Comparison of ENCODE assay signal across 8 cellular contexts in genomic region chr22:24189249-24190158, GRCh38. TPM values are rescaled to one million over a fixed set of nuclear protein-coding genes. Genes with fewer than 3 reads are reported as not detected.
DNase-seq lines count a peak whose midpoint lies in the region; ATAC-seq, FAIRE-seq and TF ChIP-seq lines count a peak whose summit lies in the region.

No MANE protein-coding gene starts in this region.

- no peaks in the 10 kb centered on the region for H3K36me3 ChIP-seq in CD8-positive, alpha-beta T cell (ENCODE audit: insufficient read depth, low read length)
- H3K36me3 ChIP-seq in K562 (ENCODE audit: control insufficient read depth, insufficient read depth, low read length) (no peaks in the 10 kb centered on the region), smooth muscle cell (ENCODE audit: low read depth) (no peaks in the 10 kb centered on the region)

- H3K4me3 Mint-ChIP-seq in CD8-positive, alpha-beta T cell: no peak overlapping the region

- TF ChIP-seq CTCF in CD8-positive, alpha-beta T cell (IDR thresholded peaks at IDR 0.05): peak; percentile 32
- TF ChIP-seq CTCF in HFF-Myc (IDR thresholded peaks at IDR 0.05; ENCODE audit: low read depth, low read length, missing control alignments) (peak; percentile 89), K562 (IDR thresholded peaks at IDR 0.05 in 2 of 3, conservative IDR thresholded peaks at IDR 0.05 in 1 of 3; ENCODE audit: insufficient read depth in 2 of 3, low read depth in 1 of 3, low read length in 3 of 3) (peak; percentile 81 to 85 (median 85)), smooth muscle cell (IDR thresholded peaks at IDR 0.05; ENCODE audit: borderline replicate concordance, insufficient read depth, poor library complexity, severe bottlenecking) (peak; percentile 77)

- no peak for TF ChIP-seq POLR2A in K562 (conservative IDR thresholded peaks at IDR 0.05)

- WGBS in K562 (ENCODE audit: insufficient coverage, low coverage, missing lambda C conversion rate): 17% methylated on average over 15 of the region's 23 CpGs
- 64% methylated on average over 23 of the region's 23 CpGs for WGBS in smooth muscle cell (ENCODE audit: low lambda C conversion rate)

- H2AFZ ChIP-seq in K562 (ENCODE audit: low read depth, low read length) (no peak overlapping the region), smooth muscle cell (ENCODE audit: low read depth) (no peak overlapping the region)

- H3K4me1 Mint-ChIP-seq in CD8-positive, alpha-beta T cell (ENCODE audit: low read depth): no peaks in the 10 kb centered on the region

- no peak overlapping the region for H3K4me3 ChIP-seq in CD8-positive, alpha-beta T cell (ENCODE audit: low read depth, low read length)
- H3K4me3 ChIP-seq in HFF-Myc (replicated peaks; ENCODE audit: low read depth, low read length) (no peak overlapping the region), K562 (no peak overlapping the region), smooth muscle cell (no peak overlapping the region)

- intact Hi-C loops in CD8-positive, alpha-beta T cell (cut with DNase I, micrococcal nuclease): loop anchor here (1.0 to 2.0 kb wide), 3 partner anchors 57 to 336 kb away; no protein-coding TSS in a partner anchor
- intact Hi-C loops in K562 (cut with micrococcal nuclease): loop anchor here (2.0 to 10.0 kb wide), 3 partner anchors 57 to 335 kb away; no protein-coding TSS in a partner anchor

- H3K9me3 ChIP-seq in CD8-positive, alpha-beta T cell (ENCODE audit: low read length): no peaks in the 10 kb centered on the region
- H3K9me3 ChIP-seq in K562 (replicated peaks; ENCODE audit: control insufficient read depth, insufficient read depth, low read depth, low read length): no peaks in the 10 kb centered on the region
- H3K9me3 ChIP-seq in smooth muscle cell (replicated peaks; ENCODE audit: low read depth): no peaks in the 10 kb centered on the region

- H4K20me1 ChIP-seq in K562 (replicated peaks; ENCODE audit: control insufficient read depth, insufficient read depth, low read length) (no peaks in the 10 kb centered on the region), smooth muscle cell (ENCODE audit: low read depth) (no peaks in the 10 kb centered on the region)

- in situ Hi-C loops in K562 (cut with MboI): no loop called here

- no peak for FAIRE-seq in K562 (lab: Jason Lieb, UNC)

- H3F3A ChIP-seq in smooth muscle cell (ENCODE audit: low read depth): no peaks in the 10 kb centered on the region

- CTCF ChIA-PET in CD8-positive, alpha-beta T cell (lab: Charles Lee): interaction anchor here (0.7 to 2.9 kb wide), 17 partner anchors 9 to 569 kb away, joined by 3 to 9 read pairs (median 3); no protein-coding TSS in a partner anchor
- CTCF ChIA-PET in K562 (lab: Yijun Ruan, JAX; ENCODE audit: low intra/inter-chr PET ratio): interaction anchor here (0.6 to 1.9 kb wide), 3 partner anchors 58 to 569 kb away, joined by 3 to 11 read pairs (median 3); no protein-coding TSS in a partner anchor

- TF ChIP-seq RAD21 in K562 (CRISPR knock-in tag; conservative IDR thresholded peaks at IDR 0.05 in 1 of 2, IDR thresholded peaks at IDR 0.05 in 1 of 2): peak; percentile 67 to 84

- H3K36me3 Mint-ChIP-seq in CD8-positive, alpha-beta T cell: no peaks in the 10 kb centered on the region

- peak; percentile 71 for ATAC-seq in CD8-positive, alpha-beta T cell
- ATAC-seq in K562: peak; percentile 89
- ATAC-seq in GM19035 (IDR thresholded peaks at IDR 0.05; ENCODE audit: unreplicated experiment): no peak
- no peak for ATAC-seq in HG03457 (IDR thresholded peaks at IDR 0.05; ENCODE audit: unreplicated experiment)

- H3K4me2 ChIP-seq in K562 (ENCODE audit: insufficient read depth, low read length) (no peak overlapping the region), smooth muscle cell (no peak overlapping the region)

- peaks cover 2% of the 10 kb centered on the region for H3K9me1 ChIP-seq in K562 (ENCODE audit: control insufficient read depth, insufficient read depth, low read length)

- H3K4me1 ChIP-seq in CD8-positive, alpha-beta T cell (ENCODE audit: insufficient read depth, low read length): no peaks in the 10 kb centered on the region
- H3K4me1 ChIP-seq in K562 (replicated peaks in 1 of 2; ENCODE audit: control insufficient read depth in 2 of 2, insufficient read depth in 2 of 2, low read length in 2 of 2) (peaks cover 0 to 28% of the 10 kb centered on the region in 2 experiments; a peak in 1 of 5 replicates), smooth muscle cell (ENCODE audit: low read depth) (no peaks in the 10 kb centered on the region)

- H3K9ac ChIP-seq in K562 (ENCODE audit: insufficient read depth in 1 of 2, low read depth in 2 of 2, low read length in 2 of 2) (no peak overlapping the region), smooth muscle cell (ENCODE audit: low read depth) (no peak overlapping the region)

- POLR2A ChIA-PET in CD8-positive, alpha-beta T cell (lab: Charles Lee): no interaction called here
- POLR2A ChIA-PET in K562 (lab: Yijun Ruan, JAX): interaction anchor here (0.5 to 1.5 kb wide), 2 partner anchors 9 to 26 kb away, joined by 3 to 6 read pairs; no protein-coding TSS in a partner anchor

- H3K27me3 Mint-ChIP-seq in CD8-positive, alpha-beta T cell (ENCODE audit: low read depth): no peaks in the 10 kb centered on the region

- H3K27ac ChIP-seq in CD8-positive, alpha-beta T cell (ENCODE audit: low read depth, low read length): no peak overlapping the region
- H3K27ac ChIP-seq in K562 (ENCODE audit: extremely low read depth, low read depth, low read length) (no peak overlapping the region), smooth muscle cell (ENCODE audit: low read depth) (no peak overlapping the region)

- TF ChIP-seq EP300 in K562 (IDR thresholded peaks at IDR 0.05; ENCODE audit: low read length): no peak

- no peaks in the 10 kb centered on the region for H3K9me3 Mint-ChIP-seq in CD8-positive, alpha-beta T cell

- H3K27ac Mint-ChIP-seq in CD8-positive, alpha-beta T cell: no peak overlapping the region

- no TSS peak for BruUV-seq in K562 (replicated peaks; lab: Mats Ljungman, UMichigan)

- peak in 3 of 7 experiments; percentile 29 to 63 (median 31) for DNase-seq in CD8-positive, alpha-beta T cell
- DNase-seq in HFF-Myc (ENCODE audit: extremely low read depth, low read depth) (no peak), SHP77 (lab: John Stamatoyannopoulos, UW) (peak; percentile 44 to 55), K562 (ENCODE audit: extremely low read depth in 1 of 4, low spot score in 3 of 4) (peak; percentile 56 to 76 (median 68)), iPS-NIHi7 (ENCODE audit: extremely low spot score) (peak; percentile 94), smooth muscle cell (lab: John Stamatoyannopoulos, UW; ENCODE audit: unreplicated experiment) (peak; percentile 12)

- H3K79me2 ChIP-seq in K562 (ENCODE audit: control insufficient read depth, insufficient read depth, low read length) (no peaks in the 10 kb centered on the region), smooth muscle cell (ENCODE audit: low read depth) (no peaks in the 10 kb centered on the region)

- no peaks in the 10 kb centered on the region for H3K27me3 ChIP-seq in CD8-positive, alpha-beta T cell (ENCODE audit: insufficient read depth, low read length)
- H3K27me3 ChIP-seq in K562 (ENCODE audit: control insufficient read depth in 2 of 2, insufficient read depth in 2 of 2, low read length in 2 of 2) (peaks cover 0 to 16% of the 10 kb centered on the region in 2 experiments; a peak in 2 of 5 replicates), smooth muscle cell (ENCODE audit: low read depth) (no peaks in the 10 kb centered on the region)

TF ChIP-seq in K562, 482 proteins besides CTCF, POLR2A, EP300 and RAD21 (continues in another document):
- no peak for TF ChIP-seq FOXJ2 (tag; IDR thresholded peaks at IDR 0.05)

RNA-seq across cellular contexts. Expression of gene SUSD2, which starts 8.2 kb away (rescaled TPM):
- 1 to 10 TPM; 1.2 TPM for total RNA-seq in CD8-positive, alpha-beta T cell
- total RNA-seq in K562 (2011; cell fraction: chromatin; rRNA removed; ENCODE audit: low replicate concordance): 0.30 and 0.79 TPM in 2 replicates
- total RNA-seq in K562 (2011; cell fraction: nucleolus; rRNA removed): 0.39 and 0.50 TPM in 2 replicates
- total RNA-seq in K562 (2011; cell fraction: nucleoplasm; rRNA removed): 0.22 and 0.31 TPM in 2 replicates
- total RNA-seq in K562 (2014; rRNA removed) (not detected in 2 replicates), K562 (2014; rRNA removed; fragmentation: Illumina TruSeq; extraction: Trizol) (not detected in 2 replicates), K562 (2015; rRNA removed; fragmentation: Illumina TruSeq; extraction: Trizol) (0.07 and 0.08 TPM in 2 replicates), K562 (2021) (0.16 and 0.22 TPM in 2 replicates), smooth muscle cell (1.1 and 1.5 TPM in 2 replicates)
- polyA plus RNA-seq in K562 (2011; rRNA removed) (0.03 TPM in 2 replicates), K562 (2014; fragmentation: Illumina TruSeq; extraction: Trizol) (0.04 TPM in 1 of 2 replicates, not detected in the other), K562 (2014; fragmentation: Nextera tagmentation; extraction: Ambion mirVana) (not detected), K562 (2014; rRNA removed) (0.01 TPM in 1 of 2 replicates, not detected in the other), smooth muscle cell (0.24 and 1.2 TPM in 2 replicates)
- 0.01 and 0.15 TPM in 2 replicates for polyA plus RNA-seq in K562 (2011; cell fraction: cytosol; rRNA removed)
- 0.14 and 0.54 TPM in 2 replicates for polyA plus RNA-seq in K562 (2011; cell fraction: nucleus; rRNA removed)
- polyA plus RNA-seq in K562 (2012): 0.08 and 0.10 TPM in 2 replicates
- polyA minus RNA-seq in K562 (2011; rRNA and poly(A)+ RNA removed): not detected in 2 replicates
- polyA minus RNA-seq in K562 (2011; cell fraction: cytosol; rRNA and poly(A)+ RNA removed): not detected in 2 replicates
- 0.11 and 0.13 TPM in 2 replicates for polyA minus RNA-seq in K562 (2011; cell fraction: nucleus; rRNA and poly(A)+ RNA removed)

RNA-seq across cellular contexts. Expression of gene GGT5, which starts 55.4 kb away (rescaled TPM):
- not detected for total RNA-seq in CD8-positive, alpha-beta T cell
- total RNA-seq in K562 (2011; cell fraction: chromatin; rRNA removed; ENCODE audit: low replicate concordance): 0.84 and 2.9 TPM in 2 replicates
- 0.26 and 1.3 TPM in 2 replicates for total RNA-seq in K562 (2011; cell fraction: nucleolus; rRNA removed)
- total RNA-seq in K562 (2011; cell fraction: nucleoplasm; rRNA removed): 0.44 and 0.84 TPM in 2 replicates
- total RNA-seq in K562 (2014; rRNA removed): 0.16 TPM in 1 of 2 replicates, not detected in the other
- total RNA-seq in K562 (2014; rRNA removed; fragmentation: Illumina TruSeq; extraction: Trizol): not detected in 2 replicates
- total RNA-seq in K562 (2015; rRNA removed; fragmentation: Illumina TruSeq; extraction: Trizol): 0.19 and 0.69 TPM in 2 replicates
- total RNA-seq in K562 (2021): 0.18 and 0.81 TPM in 2 replicates
- polyA plus RNA-seq in K562 (2011; rRNA removed): 0.07 and 0.26 TPM in 2 replicates
- polyA plus RNA-seq in K562 (2011; cell fraction: cytosol; rRNA removed): 0.40 and 3.1 TPM in 2 replicates
- polyA plus RNA-seq in K562 (2011; cell fraction: nucleus; rRNA removed): 3.7 and 14.6 TPM in 2 replicates
- polyA plus RNA-seq in K562 (2012): 1.4 and 2.3 TPM in 2 replicates
- polyA plus RNA-seq in K562 (2014; fragmentation: Illumina TruSeq; extraction: Trizol): 0.46 and 0.58 TPM in 2 replicates
- not detected for polyA plus RNA-seq in K562 (2014; fragmentation: Nextera tagmentation; extraction: Ambion mirVana)
- 0.17 and 0.46 TPM in 2 replicates for polyA plus RNA-seq in K562 (2014; rRNA removed)
- polyA minus RNA-seq in K562 (2011; rRNA and poly(A)+ RNA removed): 0.42 TPM in 1 of 2 replicates, not detected in the other
- polyA minus RNA-seq in K562 (2011; cell fraction: cytosol; rRNA and poly(A)+ RNA removed): not detected in 2 replicates
- polyA minus RNA-seq in K562 (2011; cell fraction: nucleus; rRNA and poly(A)+ RNA removed): 0.54 and 0.67 TPM in 2 replicates
- total RNA-seq in smooth muscle cell: 3.7 and 5.4 TPM in 2 replicates
- polyA plus RNA-seq in smooth muscle cell: 12.4 and 12.8 TPM in 2 replicates

Comparison
In these comparisons a context has a peak if more than half of its experiments do, and no peak if none do; other contexts are left out.
1. ATAC-seq: peak in CD8-positive, alpha-beta T cell (single experiment) and K562 (single experiment); none in GM19035 (single experiment) and HG03457 (single experiment).
2. CTCF ChIP-seq: peak in every context shown above with its lines; median percentile 89 in HFF-Myc; 85 in K562; 77 in smooth muscle cell; 32 in CD8-positive, alpha-beta T cell.